ENCODE assay signal across 23 cellular contexts in the genomic region with DNA sequence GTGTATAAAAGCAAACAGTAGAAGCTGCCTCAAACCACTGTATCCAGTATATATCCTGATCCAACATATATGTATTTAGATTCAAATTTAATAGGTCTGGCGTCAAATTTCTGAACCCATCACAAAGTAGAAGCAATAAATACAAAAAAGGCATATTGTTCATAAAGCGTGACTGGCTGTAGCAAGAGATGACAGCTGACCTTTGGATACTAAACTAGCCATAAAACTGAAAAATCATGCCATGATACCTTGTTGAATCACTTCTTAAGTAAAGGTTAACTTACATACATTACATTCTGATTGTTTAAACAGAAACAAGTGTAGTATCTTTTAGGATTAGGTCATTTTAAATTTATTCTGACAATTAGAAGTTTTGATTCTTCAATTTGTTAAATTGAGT.
"Had no signal": no experiment of that assay in that cellular context is flagged by ENCODE, and none has a peak within 500 bp of the region (broad histone marks: within the 10 kb centered on the region; RNA-seq: fewer than 3 reads in every experiment).

No MANE protein-coding gene starts in this region.

- H3K4me1 ChIP-seq: heart left ventricle had no signal

- H3K27me3 ChIP-seq: heart left ventricle, right lobe of liver, tibial artery, upper lobe of right lung, vagina had no signal

- FAIRE-seq: endometrium, frontal cortex had no signal

- DNase-seq: effector memory CD4-positive, alpha-beta T cell; heart left ventricle; hypothalamus; islet precursor cell; left cardiac atrium; left ventricle myocardium superior; mesenchymal stem cell; midbrain; naive B cell; occipital lobe; psoas muscle; retina; right lobe of liver; stimulated activated CD4-positive, alpha-beta T cell treated with anti-CD3 and anti-CD28 coated beads, Interleukin-4, amount 100 ng/mL, for 1 hour; stimulated activated CD8-positive, alpha-beta memory T cell treated with anti-CD3 and anti-CD28 coated beads, Interleukin-4, amount 100 ng/mL, for 48 hours; tibial artery; upper lobe of right lung had no signal

- H3K27ac ChIP-seq: heart left ventricle, psoas muscle, right lobe of liver, tibial artery, upper lobe of right lung, vagina had no signal

- H3K9me3 ChIP-seq: heart left ventricle, psoas muscle, right lobe of liver, tibial artery, upper lobe of right lung, vagina had no signal

- H3K4me3 ChIP-seq: heart left ventricle, lung, psoas muscle, right lobe of liver, tibial artery, upper lobe of right lung, vagina had no signal

- H3K36me3 ChIP-seq: heart left ventricle, right lobe of liver, tibial artery, upper lobe of right lung, vagina had no signal

- ATAC-seq: esophagus mucosa; heart left ventricle; left cardiac atrium; left ventricle myocardium superior; psoas muscle; right lobe of liver; stimulated activated effector memory CD8-positive, alpha-beta T cell treated with anti-CD3 and anti-CD28 coated beads, Interleukin-12 subunit alpha, Interleukin-12 subunit beta, amount 100 ng/mL, for 72 hours; upper lobe of right lung had no signal
